Comparison of ENCODE assay signal across 2 cellular contexts in genomic region chr2:241540391-241540765, GRCh38.
TF ChIP-seq lines count a peak whose summit lies in the region.

No MANE protein-coding gene starts in this region.

TF ChIP-seq in HEK293, 187 proteins besides CTCF, POLR2A, EP300 and RAD21 (continued from another document):
- TF ChIP-seq, protein P1, sequence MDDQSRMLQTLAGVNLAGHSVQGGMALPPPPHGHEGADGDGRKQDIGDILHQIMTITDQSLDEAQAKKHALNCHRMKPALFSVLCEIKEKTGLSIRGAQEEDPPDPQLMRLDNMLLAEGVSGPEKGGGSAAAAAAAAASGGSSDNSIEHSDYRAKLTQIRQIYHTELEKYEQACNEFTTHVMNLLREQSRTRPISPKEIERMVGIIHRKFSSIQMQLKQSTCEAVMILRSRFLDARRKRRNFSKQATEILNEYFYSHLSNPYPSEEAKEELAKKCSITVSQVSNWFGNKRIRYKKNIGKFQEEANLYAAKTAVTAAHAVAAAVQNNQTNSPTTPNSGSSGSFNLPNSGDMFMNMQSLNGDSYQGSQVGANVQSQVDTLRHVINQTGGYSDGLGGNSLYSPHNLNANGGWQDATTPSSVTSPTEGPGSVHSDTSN (CRISPR knock-in tag; IDR thresholded peaks at IDR 0.05), result no peak
- no peak for TF ChIP-seq FEZF1 (tag by site-specific recombination; IDR thresholded peaks at IDR 0.05)

TF ChIP-seq in H1, 55 proteins besides CTCF, POLR2A, EP300 and RAD21 (continued from another document):
- TF ChIP-seq SRF (IDR thresholded peaks at IDR 0.05; ENCODE audit: low read depth, low read length) (no peak), GABPA (IDR thresholded peaks at IDR 0.05; ENCODE audit: borderline replicate concordance, insufficient read depth, low read length) (no peak), TBP (IDR thresholded peaks at IDR 0.05; ENCODE audit: low read depth, low read length) (no peak), ATF3 (IDR thresholded peaks at IDR 0.05; ENCODE audit: insufficient read depth, low read depth, low read length) (no peak), SP2 (IDR thresholded peaks at IDR 0.05; ENCODE audit: low read length) (no peak), NRF1 (IDR thresholded peaks at IDR 0.05; ENCODE audit: low read depth, low read length) (no peak), CTBP2 (IDR thresholded peaks at IDR 0.05; ENCODE audit: borderline replicate concordance, insufficient read depth, insufficient read length, low read length) (no peak), KDM1A (IDR thresholded peaks at IDR 0.05; ENCODE audit: borderline replicate concordance, low read length) (no peak)
